Comparison of ENCODE assay signal across 2 cellular contexts in the genomic region with DNA sequence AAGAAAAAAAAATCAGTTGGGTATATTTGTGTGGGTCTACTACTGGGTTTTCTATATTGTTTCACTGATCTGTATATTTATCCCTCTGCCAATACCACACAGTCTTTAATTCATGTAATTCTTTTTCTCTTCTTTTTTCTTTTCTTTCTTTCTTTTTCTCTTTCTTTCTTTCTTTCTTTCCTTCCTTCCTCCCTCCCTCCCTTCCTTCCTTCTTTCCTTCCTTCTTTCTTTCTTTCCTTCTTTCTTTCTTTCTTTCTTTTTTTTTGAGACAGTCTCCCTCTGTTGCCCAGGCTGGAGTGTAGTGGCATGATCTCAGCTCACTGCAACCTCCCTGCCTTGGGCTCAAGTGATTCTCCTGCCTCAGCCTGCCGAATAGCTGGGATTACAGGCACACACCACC.
TF ChIP-seq lines count a peak whose summit lies in the region.

No MANE protein-coding gene starts in this region.

TF ChIP-seq in HEK293, 187 proteins besides CTCF, POLR2A, EP300 and RAD21:
- peak; percentile 92 for TF ChIP-seq ZNF366 (tag by site-specific recombination; conservative IDR thresholded peaks at IDR 0.05)

TF ChIP-seq in K562, 482 proteins besides CTCF, POLR2A, EP300 and RAD21:
- TF ChIP-seq, protein P1, sequence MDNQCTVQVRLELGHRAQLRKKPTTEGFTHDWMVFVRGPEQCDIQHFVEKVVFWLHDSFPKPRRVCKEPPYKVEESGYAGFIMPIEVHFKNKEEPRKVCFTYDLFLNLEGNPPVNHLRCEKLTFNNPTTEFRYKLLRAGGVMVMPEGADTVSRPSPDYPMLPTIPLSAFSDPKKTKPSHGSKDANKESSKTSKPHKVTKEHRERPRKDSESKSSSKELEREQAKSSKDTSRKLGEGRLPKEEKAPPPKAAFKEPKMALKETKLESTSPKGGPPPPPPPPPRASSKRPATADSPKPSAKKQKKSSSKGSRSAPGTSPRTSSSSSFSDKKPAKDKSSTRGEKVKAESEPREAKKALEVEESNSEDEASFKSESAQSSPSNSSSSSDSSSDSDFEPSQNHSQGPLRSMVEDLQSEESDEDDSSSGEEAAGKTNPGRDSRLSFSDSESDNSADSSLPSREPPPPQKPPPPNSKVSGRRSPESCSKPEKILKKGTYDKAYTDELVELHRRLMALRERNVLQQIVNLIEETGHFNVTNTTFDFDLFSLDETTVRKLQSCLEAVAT (IDR thresholded peaks at IDR 0.05): peak in 1 of 2 experiments; percentile 29; a peak in 1 of 4 replicates
- TF ChIP-seq TRIM24 (IDR thresholded peaks at IDR 0.05): peak; percentile 11 to 12; a peak in 1 of 4 replicates
- TF ChIP-seq ZNF512 (tag; IDR thresholded peaks at IDR 0.05): peak; percentile 93
- peak in 1 of 2 experiments; percentile 42; a peak in 1 of 4 replicates for TF ChIP-seq CSDE1 (IDR thresholded peaks at IDR 0.05)
- peak; percentile 55 for TF ChIP-seq U2AF1 (optimal IDR thresholded peaks at IDR 0.05; ENCODE audit: low read depth, low read length)
- 0 out of 2 replicates have a peak, but pooled peaks have one; percentile 46 for TF ChIP-seq LARP7 (IDR thresholded peaks at IDR 0.05)
- peak; percentile 52 for TF ChIP-seq ARHGAP35 (IDR thresholded peaks at IDR 0.05; ENCODE audit: partially characterized antibody)
- peak; percentile 60; the same call in 1 of the 2 replicates for TF ChIP-seq NKRF (IDR thresholded peaks at IDR 0.05; ENCODE audit: borderline replicate concordance)
TF ChIP-seq in K562: peak in this region for 8; not testable (repeated sequence) for 474.
